ENCODE assay signal across 33 cellular contexts in genomic region chr5:76642390-76643040, GRCh38. TPM values are rescaled to one million over a fixed set of nuclear protein-coding genes. Genes with fewer than 3 reads are reported as not detected.
DNase-seq lines count a peak whose midpoint lies in the region; FAIRE-seq and TF ChIP-seq lines count a peak whose summit lies in the region.
"Had no signal": no experiment of that assay in that cellular context is flagged by ENCODE, and none has a peak within 500 bp of the region (broad histone marks: within the 10 kb centered on the region; RNA-seq: fewer than 3 reads in every experiment).

No MANE protein-coding gene starts in this region.

- DNase-seq in AG04450 (ENCODE audit: low read depth, low spot score) (peak; percentile 10), M059J (ENCODE audit: low read depth) (peak; percentile 16), cerebellar cortex (ENCODE audit: low spot score) (peak; percentile 80), A172 (ENCODE audit: low spot score) (no peak), KBM-7 (no peak), GM12892 (ENCODE audit: insufficient read length) (no peak)
- DNase-seq in activated naive CD4-positive, alpha-beta T cell treated with anti-CD3 and anti-CD28 coated beads, Interleukin-2, amount 10 ng/mL, durations not matched to agents 7 days and 5 days, result no peak
- DNase-seq: activated CD4-positive, alpha-beta T cell treated with anti-CD3 and anti-CD28 coated beads for 1 hour; activated CD8-positive, alpha-beta T cell treated with anti-CD3 and anti-CD28 coated beads for 36 hours; activated gamma-delta T cell; COR-L47; DMS79; heart right ventricle; midbrain; NCI-H1694; NCI-H2171; NCI-H524 treated with DMSO at 0.1 percent for 48 hours; NK-92 treated with Interleukin-12 subunit alpha and Interleukin-12 subunit beta, amount 100 ng/mL, for 24 hours; ovary; Peyer's patch; retina; stimulated activated CD4-positive, alpha-beta T cell treated with anti-CD3 and anti-CD28 coated beads, Interleukin-4, amount 100 ng/mL, for 1 hour; stimulated activated naive CD4-positive, alpha-beta T cell treated with Interleukin-2 at 50 U/mL for 16 hours; T-helper 1 cell; uterus had no signal

- H3K27ac Mint-ChIP-seq in activated naive CD4-positive, alpha-beta T cell treated with anti-CD3 and anti-CD28 coated beads, Interleukin-2, amount 10 ng/mL, durations not matched to agents 7 days and 5 days, result no peak overlapping the region
- H3K27ac Mint-ChIP-seq: activated CD8-positive, alpha-beta T cell treated with anti-CD3 and anti-CD28 coated beads for 36 hours; dendritic cell treated with granulocyte-macrophage colony-stimulating factor and Interleukin-4, amounts not matched to agents 40 ng/mL and 50 ng/mL, for 4 days had no signal

- peaks cover 67% of the 10 kb centered on the region for H3K36me3 Mint-ChIP-seq in activated naive CD4-positive, alpha-beta T cell treated with anti-CD3 and anti-CD28 coated beads, Interleukin-2, amount 10 ng/mL, durations not matched to agents 7 days and 5 days

- H3K27me3 ChIP-seq in AG04450 (ENCODE audit: control insufficient read depth, insufficient read depth, low read length), result no peaks in the 10 kb centered on the region
- H3K27me3 ChIP-seq: cardiac muscle cell, heart right ventricle, ovary, Peyer's patch, uterus had no signal

- no peaks in the 10 kb centered on the region for H3K9me3 ChIP-seq in AG04450 (ENCODE audit: control insufficient read depth, insufficient read depth, low read length)
- H3K9me3 ChIP-seq in mesodermal cell (ENCODE audit: control insufficient read depth, low read length), result no peaks in the 10 kb centered on the region
- H3K9me3 ChIP-seq: A549, heart right ventricle, ovary, Peyer's patch, thoracic aorta, uterus had no signal

- no peak for FAIRE-seq in GM12892 (lab: Jason Lieb, UNC)
- FAIRE-seq: A549, TTC549 had no signal

- TF ChIP-seq POLR2A in GM12892 (IDR thresholded peaks at IDR 0.05; ENCODE audit: low read depth, low read length), result no peak

- TF ChIP-seq CTCF in AG04450 (IDR thresholded peaks at IDR 0.05; ENCODE audit: low read depth, low read length), result no peak

- no peaks in the 10 kb centered on the region for H3K36me3 ChIP-seq in mesodermal cell (ENCODE audit: control insufficient read depth, insufficient read depth, low read length)
- H3K36me3 ChIP-seq: cardiac muscle cell, ovary, thoracic aorta, uterus had no signal

- 85% methylated on average over 2 of the region's 6 CpGs; no CpG with 5 or more reads in 1 of the 2 experiments for WGBS in mesodermal cell (ENCODE audit: insufficient coverage in 2 of 2), 2 experiments

- peaks cover 3% of the 10 kb centered on the region for H3K9me3 Mint-ChIP-seq in activated naive CD4-positive, alpha-beta T cell treated with anti-CD3 and anti-CD28 coated beads, Interleukin-2, amount 10 ng/mL, durations not matched to agents 7 days and 5 days
- H3K9me3 Mint-ChIP-seq: activated CD8-positive, alpha-beta T cell treated with anti-CD3 and anti-CD28 coated beads for 36 hours; natural killer cell treated with Interleukin-12 subunit alpha and Interleukin-12 subunit beta and Interleukin-15 and Interleukin-18, amount 100 ng/mL, for 72 hours had no signal

- peaks cover 18% of the 10 kb centered on the region for H3K4me1 Mint-ChIP-seq in activated naive CD4-positive, alpha-beta T cell treated with anti-CD3 and anti-CD28 coated beads, Interleukin-2, amount 10 ng/mL, durations not matched to agents 7 days and 5 days

- H3K27ac ChIP-seq in AG04450 (ENCODE audit: low read depth, low read length) (no peak overlapping the region), mesodermal cell (ENCODE audit: low read depth, low read length, severe bottlenecking) (peak overlapping the region; percentile 46)
- H3K27ac ChIP-seq: A549, cardiac muscle cell, heart right ventricle, KMS-11, ovary, Peyer's patch, thoracic aorta, uterus had no signal

- CTCF ChIA-PET in AG04450 (lab: Charles Lee), result interaction anchor here (0.6 to 7.5 kb wide), 21 partner anchors 8 to 407 kb away, joined by 3 to 68 read pairs (median 4); partner anchors contain the start of genes AGGF1 and F2RL2
- CTCF ChIA-PET in activated naive CD4-positive, alpha-beta T cell treated with anti-CD3 and anti-CD28 coated beads, Interleukin-2, amount 10 ng/mL, durations not matched to agents 7 days and 5 days (lab: Charles Lee), result interaction anchor here (0.6 to 1.6 kb wide), 3 partner anchors 41 to 136 kb away, joined by 3 to 4 read pairs (median 3); no protein-coding TSS in a partner anchor

- POLR2A ChIA-PET in AG04450 (lab: Yijun Ruan, JAX), result interaction anchor here (0.7 kb wide), 1 partner anchor 276 kb away, joined by 5 read pairs; no protein-coding TSS in a partner anchor

- H3K4me3 ChIP-seq in AG04450 (ENCODE audit: low read depth, low read length) (no peak overlapping the region), mesodermal cell (ENCODE audit: extremely low read depth, insufficient read depth, low read length, poor library complexity, severe bottlenecking) (no peak overlapping the region)
- H3K4me3 ChIP-seq: A549, cardiac muscle cell, heart right ventricle, ovary, Peyer's patch, thoracic aorta, uterus had no signal

- in situ Hi-C loops in KBM-7 (cut with MboI; ENCODE audit: low pct_unique_long_range_greater_than_20kb, low sequenced_read_pairs), result no loop called here

- no peak overlapping the region for H3K4me3 Mint-ChIP-seq in activated naive CD4-positive, alpha-beta T cell treated with anti-CD3 and anti-CD28 coated beads, Interleukin-2, amount 10 ng/mL, durations not matched to agents 7 days and 5 days
- H3K4me3 Mint-ChIP-seq: activated CD8-positive, alpha-beta T cell treated with anti-CD3 and anti-CD28 coated beads for 36 hours; dendritic cell treated with granulocyte-macrophage colony-stimulating factor and Interleukin-4, amounts not matched to agents 40 ng/mL and 50 ng/mL, for 4 days; natural killer cell treated with Interleukin-12 subunit alpha and Interleukin-12 subunit beta and Interleukin-15 and Interleukin-18, amount 100 ng/mL, for 72 hours had no signal

- peaks cover 17% of the 10 kb centered on the region for H3K4me1 ChIP-seq in mesodermal cell (ENCODE audit: control insufficient read depth, insufficient read depth, low read length, poor library complexity, severe bottlenecking)
- H3K4me1 ChIP-seq: A549, Peyer's patch, uterus had no signal

- no peaks in the 10 kb centered on the region for H3K27me3 Mint-ChIP-seq in activated naive CD4-positive, alpha-beta T cell treated with anti-CD3 and anti-CD28 coated beads, Interleukin-2, amount 10 ng/mL, durations not matched to agents 7 days and 5 days
- H3K27me3 Mint-ChIP-seq: activated CD8-positive, alpha-beta T cell treated with anti-CD3 and anti-CD28 coated beads for 36 hours; dendritic cell treated with granulocyte-macrophage colony-stimulating factor and Interleukin-4, amounts not matched to agents 40 ng/mL and 50 ng/mL, for 4 days; natural killer cell treated with Interleukin-12 subunit alpha and Interleukin-12 subunit beta and Interleukin-15 and Interleukin-18, amount 100 ng/mL, for 72 hours had no signal

RNA-seq across cellular contexts. Expression of gene F2RL2, which starts 19.3 kb away (rescaled TPM):
- polyA plus RNA-seq in AG04450 (2011; rRNA removed), result 83.1 and 89.6 TPM in 2 replicates
- 77.6 and 78.1 TPM in 2 replicates for polyA minus RNA-seq in AG04450 (2011; rRNA and poly(A)+ RNA removed)
- 4.9 and 5.2 TPM in 2 replicates for total RNA-seq in M059J (2014; rRNA removed; shearing (Covaris generic))
- 101 TPM for polyA plus RNA-seq in mesodermal cell (2013, experiment 1 of 2)
- 70.7 TPM for polyA plus RNA-seq in mesodermal cell (2013, experiment 2 of 2)
- total RNA-seq in A172 (2014; rRNA removed; shearing (Covaris generic)), result 0.59 and 0.79 TPM in 2 replicates
- polyA plus RNA-seq in GM12892 (2012; ENCODE audit: missing spikeins), result 0.23 TPM
- total RNA-seq: activated CD8-positive, alpha-beta T cell treated with anti-CD3 and anti-CD28 coated beads for 36 hours; natural killer cell treated with Interleukin-12 subunit alpha and Interleukin-12 subunit beta and Interleukin-15 and Interleukin-18, amount 100 ng/mL, for 72 hours had no signal

Comparison
In these comparisons a context has a peak if more than half of its experiments do, and no peak if none do; other contexts are left out.
1. DNase-seq: peak in AG04450 (single experiment), M059J (single experiment) and cerebellar cortex (single experiment); none in A172 (single experiment), KBM-7 (single experiment), GM12892 (single experiment) and activated naive CD4-positive, alpha-beta T cell treated with anti-CD3 and anti-CD28 coated beads, Interleukin-2, amount 10 ng/mL, durations not matched to agents 7 days and 5 days (single experiment).